ENCODE assay signal across 29 cellular contexts in genomic region chr3:131282379-131282778, GRCh38.
"Had no signal": no experiment of that assay in that cellular context is flagged by ENCODE, and none has a peak within 500 bp of the region (broad histone marks: within the 10 kb centered on the region; RNA-seq: fewer than 3 reads in every experiment).

No MANE protein-coding gene starts in this region.

- H3K4me3 ChIP-seq: adrenal gland, ascending aorta, cardiac muscle cell, coronary artery, dorsolateral prefrontal cortex, gastroesophageal sphincter, neural progenitor cell, right lobe of liver, thyroid gland, upper lobe of left lung, vagina had no signal

- H3K36me3 ChIP-seq: adrenal gland, ascending aorta, cardiac muscle cell, neural progenitor cell, right lobe of liver, thyroid gland, upper lobe of left lung, vagina had no signal

- H3K9me3 ChIP-seq: adrenal gland, ascending aorta, gastroesophageal sphincter, right lobe of liver, thyroid gland, upper lobe of left lung, vagina had no signal

- H3K27ac ChIP-seq: adrenal gland, ascending aorta, cardiac muscle cell, coronary artery, gastroesophageal sphincter, neural progenitor cell, right lobe of liver, thyroid gland, upper lobe of left lung, vagina had no signal

- H3K4me1 ChIP-seq: adrenal gland, ascending aorta, gastroesophageal sphincter, neural progenitor cell, right lobe of liver, upper lobe of left lung, vagina had no signal

- DNase-seq: activated B cell treated with CpG ODN at 0.5 μM for 24 hours; activated CD4-positive, alpha-beta T cell treated with anti-CD3 and anti-CD28 coated beads for 4 hours; activated CD4-positive, alpha-beta T cell treated with anti-CD3 and anti-CD28 coated beads, Interleukin-2, amount 50 U/mL, for 4 hours; activated CD8-positive, alpha-beta memory T cell treated with anti-CD3 and anti-CD28 coated beads for 24 hours; activated effector memory CD4-positive, alpha-beta T cell treated with anti-CD3 and anti-CD28 coated beads, Interleukin-2, amount 50 U/mL, for 16 hours; activated naive CD4-positive, alpha-beta T cell treated with anti-CD3 and anti-CD28 coated beads for 36 hours; activated naive CD8-positive, alpha-beta T cell treated with anti-CD3 and anti-CD28 coated beads for 36 hours; adrenal gland; dorsolateral prefrontal cortex; effector memory CD8-positive, alpha-beta T cell; erythroblast; head of caudate nucleus; naive thymus-derived CD8-positive, alpha-beta T cell; occipital lobe; posterior cingulate gyrus; right lobe of liver; small intestine; stimulated activated CD4-positive, alpha-beta T cell treated with anti-CD3 and anti-CD28 coated beads, Interleukin-4, amount 100 ng/mL, for 24 hours; stimulated activated naive CD8-positive, alpha-beta T cell treated with anti-CD3 and anti-CD28 coated beads, Interleukin-15, amount 100 ng/mL, for 72 hours; T-cell; thyroid gland; upper lobe of left lung had no signal

- H3K27me3 ChIP-seq: adrenal gland, ascending aorta, cardiac muscle cell, dorsolateral prefrontal cortex, gastroesophageal sphincter, neural progenitor cell, right lobe of liver, thyroid gland, upper lobe of left lung, vagina had no signal

- ATAC-seq: effector memory CD8-positive, alpha-beta T cell; gastroesophageal sphincter; naive thymus-derived CD8-positive, alpha-beta T cell; right lobe of liver; stimulated activated memory B cell treated with anti-CD40 and anti-IgM and Interleukin-4, amounts not matched to agents 10 μg/mL and 1 μg/mL and 100 μg/mL, for 72 hours; stimulated activated naive CD8-positive, alpha-beta T cell treated with anti-CD3 and anti-CD28 coated beads, Interleukin-15, amount 100 ng/mL, for 72 hours; T-cell had no signal
